In the genomic region with DNA sequence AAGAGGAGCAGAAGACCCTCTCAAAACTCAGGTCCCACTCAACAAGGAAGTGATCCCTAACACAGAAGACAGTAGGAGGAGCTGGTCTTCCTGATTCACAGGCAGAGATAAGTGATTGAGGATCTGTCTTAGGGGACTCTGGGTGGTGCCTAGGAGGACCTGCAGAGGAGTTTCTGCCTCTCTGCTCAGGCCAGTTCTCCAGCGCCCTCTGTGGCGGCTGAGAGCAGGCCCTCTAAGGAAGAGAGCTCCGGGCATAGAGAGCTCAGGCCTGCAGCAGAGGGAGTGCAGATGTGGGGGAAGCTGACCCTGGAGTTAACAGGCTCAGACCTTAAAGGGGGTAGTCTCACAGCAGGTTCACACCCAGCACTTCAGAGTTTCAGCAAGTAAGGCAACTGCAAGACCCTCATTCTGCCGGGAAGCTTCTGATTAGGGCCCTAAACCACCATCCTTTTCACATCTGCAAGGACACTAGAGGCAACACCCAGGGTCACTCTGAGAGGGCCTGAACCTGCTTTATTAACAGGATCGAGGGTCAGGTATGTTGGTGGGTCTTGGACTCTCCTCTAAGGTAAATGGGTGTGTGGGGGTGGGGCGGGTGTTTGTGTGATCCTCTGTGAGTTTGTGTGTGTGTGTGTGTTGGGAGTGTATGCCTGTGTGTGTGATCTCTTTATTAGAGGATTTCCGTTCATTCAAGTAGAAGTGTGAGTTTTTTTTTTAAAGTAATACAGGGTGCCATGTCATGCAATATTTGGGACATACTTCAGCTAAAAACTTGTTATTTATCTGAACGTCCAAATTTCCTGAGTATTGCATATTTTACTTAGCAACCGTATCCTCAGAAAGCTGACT, we compare ENCODE assay signal across 10 cellular contexts.
DNase-seq lines count a peak whose midpoint lies in the region; ATAC-seq and TF ChIP-seq lines count a peak whose summit lies in the region.
"Had no signal": no experiment of that assay in that cellular context is flagged by ENCODE, and none has a peak within 500 bp of the region (broad histone marks: within the 10 kb centered on the region; RNA-seq: fewer than 3 reads in every experiment).

No MANE protein-coding gene starts in this region.

- CTCF ChIA-PET in CD8-positive, alpha-beta memory T cell (lab: Charles Lee): interaction anchor here (0.8 to 3.5 kb wide), 22 partner anchors 9 to 224 kb away, joined by 3 to 39 read pairs (median 8); no protein-coding TSS in a partner anchor

- peak in 3 of 5 donors; percentile 31 to 73 (median 52) for DNase-seq in CD8-positive, alpha-beta memory T cell
- DNase-seq in KBM-7 (peak; percentile 81), left kidney (ENCODE audit: low read depth, low spot score) (peak; percentile 19), testis (no peak), NCI-H2081 treated with DMSO at 0.1 percent for 48 hours (lab: John Stamatoyannopoulos, UW) (no peak)
- DNase-seq in activated T-cell treated with anti-CD3 and anti-CD28 coated beads, Interleukin-2, amount 50 U/mL, for 72 hours: peak in 1 of 2 donors; percentile 44
- DNase-seq: NCI-H345, right cardiac atrium had no signal

- H3K4me1 Mint-ChIP-seq in CD8-positive, alpha-beta memory T cell: peaks cover 49 to 67% (median 66%) of the 10 kb centered on the region in 3 donors
- H3K4me1 Mint-ChIP-seq in activated T-cell treated with anti-CD3 and anti-CD28 coated beads, Interleukin-2, amount 50 U/mL, for 72 hours (ENCODE audit: low read depth): peaks cover 63% of the 10 kb centered on the region

- peak; percentile 52 to 64 for ATAC-seq in activated T-cell treated with anti-CD3 and anti-CD28 coated beads, Interleukin-2, amount 50 U/mL, for 72 hours (replicated peaks in 1 of 2)
- no peak for ATAC-seq in GM21576 (IDR thresholded peaks at IDR 0.05; ENCODE audit: unreplicated experiment)
- ATAC-seq in HG02852 (IDR thresholded peaks at IDR 0.05; ENCODE audit: unreplicated experiment): no peak
- ATAC-seq: right cardiac atrium had no signal

- peak overlapping the region; percentile 43 for H3K27ac ChIP-seq in CD8-positive, alpha-beta memory T cell (ENCODE audit: low read depth, low read length)
- H3K27ac ChIP-seq in testis: no peak overlapping the region

- H3K36me3 ChIP-seq in CD8-positive, alpha-beta memory T cell (ENCODE audit: insufficient read depth, low read length): no peaks in the 10 kb centered on the region
- no peaks in the 10 kb centered on the region for H3K36me3 ChIP-seq in testis (ENCODE audit: low read depth, missing control alignments)

- H3K4me3 ChIP-seq in CD8-positive, alpha-beta memory T cell (ENCODE audit: low read length): peak overlapping the region; percentile 39
- H3K4me3 ChIP-seq in testis: no peak overlapping the region

- no peak for TF ChIP-seq POLR2A in testis (IDR thresholded peaks at IDR 0.05)

- peak overlapping the region; percentile 87 to 98 (median 92) for H3K27ac Mint-ChIP-seq in CD8-positive, alpha-beta memory T cell
- H3K27ac Mint-ChIP-seq in activated T-cell treated with anti-CD3 and anti-CD28 coated beads, Interleukin-2, amount 50 U/mL, for 72 hours: peak overlapping the region; percentile 88

- POLR2A ChIA-PET in CD8-positive, alpha-beta memory T cell (lab: Charles Lee): interaction anchor here (0.7 to 2.0 kb wide), 7 partner anchors 9 to 100 kb away, joined by 3 to 12 read pairs (median 5); no protein-coding TSS in a partner anchor

- no peaks in the 10 kb centered on the region for H3K9me3 Mint-ChIP-seq in CD8-positive, alpha-beta memory T cell
- H3K9me3 Mint-ChIP-seq in activated T-cell treated with anti-CD3 and anti-CD28 coated beads, Interleukin-2, amount 50 U/mL, for 72 hours: no peaks in the 10 kb centered on the region

- H3K27me3 Mint-ChIP-seq in CD8-positive, alpha-beta memory T cell: no peaks in the 10 kb centered on the region
- H3K27me3 Mint-ChIP-seq in activated T-cell treated with anti-CD3 and anti-CD28 coated beads, Interleukin-2, amount 50 U/mL, for 72 hours (ENCODE audit: low read depth): no peaks in the 10 kb centered on the region

- peaks cover 0 to 35% (median 7%) of the 10 kb centered on the region in 3 donors for H3K36me3 Mint-ChIP-seq in CD8-positive, alpha-beta memory T cell
- H3K36me3 Mint-ChIP-seq in activated T-cell treated with anti-CD3 and anti-CD28 coated beads, Interleukin-2, amount 50 U/mL, for 72 hours (ENCODE audit: insufficient read depth in 2 of 2): no peaks in the 10 kb centered on the region

- H3K4me1 ChIP-seq in CD8-positive, alpha-beta memory T cell (ENCODE audit: insufficient read depth, low read length): peaks cover 18% of the 10 kb centered on the region
- peaks cover 12% of the 10 kb centered on the region for H3K4me1 ChIP-seq in testis

- H3K9me3 ChIP-seq in CD8-positive, alpha-beta memory T cell (ENCODE audit: low read length): no peaks in the 10 kb centered on the region
- H3K9me3 ChIP-seq in testis: no peaks in the 10 kb centered on the region

- peak overlapping the region; percentile 88 to 97 (median 91) for H3K4me3 Mint-ChIP-seq in CD8-positive, alpha-beta memory T cell
- H3K4me3 Mint-ChIP-seq in activated T-cell treated with anti-CD3 and anti-CD28 coated beads, Interleukin-2, amount 50 U/mL, for 72 hours: peak overlapping the region; percentile 47 to 72

- no peak for TF ChIP-seq CTCF in testis (IDR thresholded peaks at IDR 0.05)

- intact Hi-C loops in testis (cut with DNase I; ENCODE audit: low total_unique reads): no loop called here

- in situ Hi-C loops in KBM-7 (cut with MboI; ENCODE audit: low pct_unique_long_range_greater_than_20kb, low sequenced_read_pairs): loop anchor here (25.0 kb wide), 2 partner anchors 219 to 419 kb away; partner anchors contain the start of genes EPDR1 and SFRP4

- no peaks in the 10 kb centered on the region for H3K27me3 ChIP-seq in CD8-positive, alpha-beta memory T cell (ENCODE audit: insufficient read depth, low read length, poor library complexity, severe bottlenecking)
- no peaks in the 10 kb centered on the region for H3K27me3 ChIP-seq in testis

- 69 to 83% methylated on average over 6 to 9 of the region's 9 CpGs for WGBS in testis, 2 donors

Comparison
In these comparisons a context has a peak if more than half of its experiments do, and no peak if none do; other contexts are left out.
1. DNase-seq: peak in CD8-positive, alpha-beta memory T cell (3 of 5), KBM-7 (single experiment) and left kidney (single experiment); none in testis (single experiment) and NCI-H2081 treated with DMSO at 0.1 percent for 48 hours (single experiment).
2. ATAC-seq: peak in activated T-cell treated with anti-CD3 and anti-CD28 coated beads, Interleukin-2, amount 50 U/mL, for 72 hours (2 of 2); none in GM21576 (single experiment) and HG02852 (single experiment).